Comparison of ENCODE assay signal across 27 cellular contexts in the genomic region with DNA sequence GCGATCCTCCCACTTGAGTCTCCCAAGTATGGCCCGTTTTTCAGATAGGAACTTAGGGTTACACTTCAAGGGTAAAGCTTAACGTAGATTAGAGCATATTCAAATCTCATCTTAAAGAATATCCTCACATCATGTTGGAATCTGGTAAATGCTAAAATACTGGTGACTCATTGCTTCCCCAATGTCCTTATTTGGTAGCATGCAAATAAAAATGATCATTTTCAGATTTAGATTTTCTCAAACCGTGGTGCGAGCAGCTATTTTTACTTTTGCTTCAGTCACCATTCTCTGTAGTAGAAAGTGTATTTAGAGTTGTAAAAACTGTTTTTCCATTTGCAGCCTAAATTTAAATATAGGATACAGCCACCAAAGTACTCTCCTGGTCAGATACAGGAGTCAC.
DNase-seq lines count a peak whose midpoint lies in the region; ATAC-seq and TF ChIP-seq lines count a peak whose summit lies in the region.
"Had no signal": no experiment of that assay in that cellular context is flagged by ENCODE, and none has a peak within 500 bp of the region (broad histone marks: within the 10 kb centered on the region; RNA-seq: fewer than 3 reads in every experiment).

No MANE protein-coding gene starts in this region.

- no peak overlapping the region for H3K9ac ChIP-seq in PC-3 (ENCODE audit: low read length)
- H3K9ac ChIP-seq in fibroblast of lung (ENCODE audit: insufficient read depth, low read length), result no peak overlapping the region

- H3K36me3 Mint-ChIP-seq in stimulated activated memory B cell treated with anti-CD40 and anti-IgM and Interleukin-4, amounts not matched to agents 10 μg/mL and 1 μg/mL and 100 μg/mL, for 72 hours, result no peaks in the 10 kb centered on the region
- H3K36me3 Mint-ChIP-seq: CD4-positive, CD25-positive, alpha-beta regulatory T cell had no signal

- H3K27me3 ChIP-seq in PC-3 (ENCODE audit: low read length) (no peaks in the 10 kb centered on the region), fibroblast of lung (ENCODE audit: control insufficient read depth, insufficient read depth, low read length) (no peaks in the 10 kb centered on the region), prostate gland (replicated peaks; ENCODE audit: insufficient read depth) (no peaks in the 10 kb centered on the region), upper lobe of left lung (no peaks in the 10 kb centered on the region)
- H3K27me3 ChIP-seq: tibial artery had no signal

- H3K4me3 ChIP-seq in PC-3 (ENCODE audit: low read length) (no peak overlapping the region), fibroblast of lung (replicated peaks in 1 of 4; ENCODE audit: control extremely low read depth in 1 of 4, insufficient read depth in 1 of 4, low read depth in 3 of 4, low read length in 4 of 4) (no peak overlapping the region), prostate gland (no peak overlapping the region), upper lobe of left lung (no peak overlapping the region)
- H3K4me3 ChIP-seq: skin epidermis, tibial artery had no signal

- H3K27ac Mint-ChIP-seq in stimulated activated memory B cell treated with anti-CD40 and anti-IgM and Interleukin-4, amounts not matched to agents 10 μg/mL and 1 μg/mL and 100 μg/mL, for 72 hours, result no peak overlapping the region
- H3K27ac Mint-ChIP-seq: activated CD4-positive, alpha-beta T cell treated with anti-CD3 and anti-CD28 coated beads for 36 hours; CD4-positive, CD25-positive, alpha-beta regulatory T cell had no signal

- H3K36me3 ChIP-seq in PC-3 (ENCODE audit: low read depth, low read length) (no peaks in the 10 kb centered on the region), fibroblast of lung (ENCODE audit: control insufficient read depth, insufficient read depth, low read length) (no peaks in the 10 kb centered on the region), prostate gland (no peaks in the 10 kb centered on the region), upper lobe of left lung (no peaks in the 10 kb centered on the region)
- H3K36me3 ChIP-seq: tibial artery had no signal

- TF ChIP-seq EP300 in upper lobe of left lung (IDR thresholded peaks at IDR 0.05), result no peak

- WGBS in prostate gland, result 90% methylated on average over 5 of the region's 5 CpGs
- WGBS in upper lobe of left lung, 2 donors, result 89 to 90% methylated on average over 5 of the region's 5 CpGs

- TF ChIP-seq CTCF in PC-3 (conservative IDR thresholded peaks at IDR 0.05; ENCODE audit: low read depth, low read length), result no peak
- TF ChIP-seq CTCF in fibroblast of lung (conservative IDR thresholded peaks at IDR 0.05 in 1 of 2, IDR thresholded peaks at IDR 0.05 in 1 of 2; ENCODE audit: low read depth in 1 of 2, low read length in 2 of 2), result no peak
- TF ChIP-seq CTCF in prostate gland (IDR thresholded peaks at IDR 0.05), result no peak
- TF ChIP-seq CTCF in upper lobe of left lung (IDR thresholded peaks at IDR 0.05), result no peak

- H4K20me1 ChIP-seq in PC-3 (ENCODE audit: low read length) (no peaks in the 10 kb centered on the region), fibroblast of lung (ENCODE audit: control insufficient read depth, extremely low read depth, insufficient read depth, low read length) (no peaks in the 10 kb centered on the region)

- DNase-seq in AG20443 (ENCODE audit: low spot score), result peak; percentile 22
- DNase-seq in PC-3, result no peak
- DNase-seq in fibroblast of lung (ENCODE audit: low read depth in 2 of 2), result peak; percentile 57 to 64
- DNase-seq in prostate gland (ENCODE audit: low spot score), result no peak
- DNase-seq in D341Med (ENCODE audit: low spot score), result no peak
- no peak for DNase-seq in upper lobe of left lung
- DNase-seq: activated CD4-positive, alpha-beta T cell treated with anti-CD3 and anti-CD28 coated beads for 36 hours; activated CD8-positive, alpha-beta memory T cell treated with anti-CD3 and anti-CD28 coated beads for 24 hours; activated naive CD4-positive, alpha-beta T cell; activated T-cell treated with anti-CD3 and anti-CD28 coated beads, Interleukin-2, amount 50 U/mL, for 4 hours; CD4-positive, CD25-positive, alpha-beta regulatory T cell; dermis blood vessel endothelial cell; DMS 273 treated with DMSO at 0.1 percent for 48 hours; GF-D8; hippocampal formation; islet precursor cell; NCI-H1694 treated with DMSO at 0.1 percent for 48 hours; NCI-H526 treated with DMSO at 0.1 percent for 48 hours; SIG-M5; stimulated activated naive CD4-positive, alpha-beta T cell treated with Interleukin-2 at 50 U/mL for 16 hours; T-helper 1 cell; tibial artery had no signal

- H3K27me3 Mint-ChIP-seq in stimulated activated memory B cell treated with anti-CD40 and anti-IgM and Interleukin-4, amounts not matched to agents 10 μg/mL and 1 μg/mL and 100 μg/mL, for 72 hours, result peaks cover 58% of the 10 kb centered on the region

- peaks cover 7% of the 10 kb centered on the region for H3K4me1 Mint-ChIP-seq in stimulated activated memory B cell treated with anti-CD40 and anti-IgM and Interleukin-4, amounts not matched to agents 10 μg/mL and 1 μg/mL and 100 μg/mL, for 72 hours

- H3K27ac ChIP-seq in PC-3 (ENCODE audit: low read length) (peak overlapping the region; percentile 68), fibroblast of lung (ENCODE audit: insufficient read depth, low read length) (peak overlapping the region; percentile 37), prostate gland (peak overlapping the region; percentile 91 to 96), upper lobe of left lung (no peak overlapping the region)
- H3K27ac ChIP-seq: tibial artery had no signal

- H3K4me1 ChIP-seq in PC-3 (ENCODE audit: insufficient read depth, low read length), result peaks cover 68% of the 10 kb centered on the region
- H3K4me1 ChIP-seq in fibroblast of lung (ENCODE audit: control insufficient read depth, extremely low read depth, insufficient read depth, low read length), result peaks cover 26% of the 10 kb centered on the region
- H3K4me1 ChIP-seq in prostate gland (replicated peaks), result peaks cover 16% of the 10 kb centered on the region
- H3K4me1 ChIP-seq in upper lobe of left lung, result peaks cover 7 to 14% (median 11%) of the 10 kb centered on the region in 4 donors

- TF ChIP-seq POLR2A in prostate gland (IDR thresholded peaks at IDR 0.05), result no peak
- no peak for TF ChIP-seq POLR2A in upper lobe of left lung (IDR thresholded peaks at IDR 0.05)

- ATAC-seq in PC-3 (no peak), HG02678 (IDR thresholded peaks at IDR 0.05; ENCODE audit: unreplicated experiment) (no peak), upper lobe of left lung (ENCODE audit: low FRiP score in 2 of 2) (no peak)
- ATAC-seq in stimulated activated memory B cell treated with anti-CD40 and anti-IgM and Interleukin-4, amounts not matched to agents 10 μg/mL and 1 μg/mL and 100 μg/mL, for 72 hours, result no peak
- ATAC-seq: activated T-cell treated with anti-CD3 and anti-CD28 coated beads, Interleukin-2, amount 50 U/mL, for 4 hours; HCT116 had no signal

- CTCF ChIA-PET in PC-3 (lab: Charles Lee), result interaction anchor here (0.7 to 1.1 kb wide), 2 partner anchors 22 to 71 kb away, joined by 3 to 4 read pairs; no protein-coding TSS in a partner anchor

- intact Hi-C loops in PC-3 (cut with micrococcal nuclease) (loop anchor here (1.0 kb wide), 1 partner anchor 46 kb away; no protein-coding TSS in a partner anchor), prostate gland (cut with DNase I) (loop anchor here (2.0 to 10.0 kb wide), 3 partner anchors 41 to 341 kb away; no protein-coding TSS in a partner anchor)

- no peaks in the 10 kb centered on the region for H3F3A ChIP-seq in PC-3 (ENCODE audit: low read length, unreplicated experiment)

- H2AFZ ChIP-seq in PC-3 (ENCODE audit: low read length), result no peak overlapping the region
- no peak overlapping the region for H2AFZ ChIP-seq in fibroblast of lung (ENCODE audit: low read length)

- H3K4me3 Mint-ChIP-seq in stimulated activated memory B cell treated with anti-CD40 and anti-IgM and Interleukin-4, amounts not matched to agents 10 μg/mL and 1 μg/mL and 100 μg/mL, for 72 hours, result no peak overlapping the region
- H3K4me3 Mint-ChIP-seq: activated CD4-positive, alpha-beta T cell treated with anti-CD3 and anti-CD28 coated beads for 36 hours; activated T-cell treated with anti-CD3 and anti-CD28 coated beads, Interleukin-2, amount 50 U/mL, for 4 hours; CD4-positive, CD25-positive, alpha-beta regulatory T cell; neural crest cell had no signal

- H3K79me2 ChIP-seq in PC-3 (ENCODE audit: low read length) (no peaks in the 10 kb centered on the region), fibroblast of lung (ENCODE audit: control insufficient read depth, insufficient read depth, low read length) (no peaks in the 10 kb centered on the region)

- H3K9me3 ChIP-seq in PC-3 (ENCODE audit: low read length) (no peaks in the 10 kb centered on the region), fibroblast of lung (ENCODE audit: control insufficient read depth, insufficient read depth, low read depth, low read length) (no peaks in the 10 kb centered on the region), prostate gland (no peaks in the 10 kb centered on the region), upper lobe of left lung (no peaks in the 10 kb centered on the region)
- H3K9me3 ChIP-seq: tibial artery had no signal

- no peaks in the 10 kb centered on the region for H3K9me2 ChIP-seq in PC-3 (replicated peaks; ENCODE audit: low read length)

- BruUV-seq in PC-3 (replicated peaks; lab: Mats Ljungman, UMichigan), result no TSS peak

- 0 out of 2 replicates have a peak overlapping the region, but pooled peaks have one; percentile 49 for H3K4me2 ChIP-seq in PC-3 (ENCODE audit: low read length)
- no peak overlapping the region for H3K4me2 ChIP-seq in fibroblast of lung (ENCODE audit: extremely low read depth, insufficient read depth, low read length)

- POLR2A ChIA-PET in PC-3 (lab: Charles Lee; ENCODE audit: unreplicated experiment), result no interaction called here

- H3K9me3 Mint-ChIP-seq in stimulated activated memory B cell treated with anti-CD40 and anti-IgM and Interleukin-4, amounts not matched to agents 10 μg/mL and 1 μg/mL and 100 μg/mL, for 72 hours, result no peaks in the 10 kb centered on the region
- H3K9me3 Mint-ChIP-seq: activated T-cell treated with anti-CD3 and anti-CD28 coated beads, Interleukin-2, amount 50 U/mL, for 4 hours; neural crest cell had no signal

Comparison
In these comparisons a context has a peak if more than half of its experiments do, and no peak if none do; other contexts are left out.
1. DNase-seq: peak in AG20443 (single experiment) and fibroblast of lung (2 of 2); none in PC-3 (single experiment), prostate gland (single experiment), D341Med (single experiment) and upper lobe of left lung (0 of 2).
2. H3K27ac ChIP-seq: peak in PC-3 (single experiment), fibroblast of lung (single experiment) and prostate gland (2 of 2); none in upper lobe of left lung (0 of 4).